Comparison of ENCODE assay signal across 8 cellular contexts in genomic region chr19:9785367-9786331, GRCh38.
DNase-seq lines count a peak whose midpoint lies in the region; ATAC-seq lines count a peak whose summit lies in the region.

No MANE protein-coding gene starts in this region.

- ATAC-seq in GM18858 (IDR thresholded peaks at IDR 0.05; ENCODE audit: unreplicated experiment) (peak; percentile 67), HG03097 (IDR thresholded peaks at IDR 0.05; ENCODE audit: low FRiP score, unreplicated experiment) (peak; percentile 50)
- ATAC-seq in activated CD4-positive, CD25-positive, alpha-beta regulatory T cell treated with anti-CD3 and anti-CD28 coated beads, Interleukin-2, amount 50 U/mL, for 24 hours = peak; percentile 83

- DNase-seq in 8988T (peak; percentile 72), NCI-H2227 treated with DMSO at 0.1 percent for 48 hours (lab: John Stamatoyannopoulos, UW) (peak; percentile 92), cerebellar cortex (ENCODE audit: low spot score) (peak; percentile 95), islet precursor cell (peak; percentile 99)
- peak; percentile 98 for DNase-seq in stimulated activated CD4-positive, alpha-beta T cell treated with anti-CD3 and anti-CD28 coated beads, Interleukin-12 subunit alpha, Interleukin-12 subunit beta, amount 100 ng/mL, for 4 hours

Comparison
In these comparisons a context has a peak if more than half of its experiments do, and no peak if none do; other contexts are left out.
1. Peak in every context shown above with its lines: DNase-seq and ATAC-seq.